Comparison of ENCODE assay signal across 10 cellular contexts in genomic region chr6:42103753-42104094, GRCh38. TPM values are rescaled to one million over a fixed set of nuclear protein-coding genes. Genes with fewer than 3 reads are reported as not detected.
DNase-seq lines count a peak whose midpoint lies in the region; ATAC-seq and TF ChIP-seq lines count a peak whose summit lies in the region.
"Had no signal": no experiment of that assay in that cellular context is flagged by ENCODE, and none has a peak within 500 bp of the region (broad histone marks: within the 10 kb centered on the region; RNA-seq: fewer than 3 reads in every experiment).

No MANE protein-coding gene starts in this region.

- H3K18ac ChIP-seq in IMR-90 (ENCODE audit: low read depth, low read length), result no peak overlapping the region

- TF ChIP-seq RAD21 in IMR-90 (IDR thresholded peaks at IDR 0.05; ENCODE audit: low read length), result no peak

- no peak overlapping the region for H2AK9ac ChIP-seq in IMR-90 (replicated peaks; ENCODE audit: low read depth, low read length, poor library complexity)

- no peak overlapping the region for H3K14ac ChIP-seq in IMR-90 (replicated peaks; ENCODE audit: low read depth, low read length)

- peaks cover 23% of the 10 kb centered on the region for H3K9me1 ChIP-seq in IMR-90 (ENCODE audit: insufficient read depth, low read length)

- no peak overlapping the region for H3K27ac ChIP-seq in DND-41 (ENCODE audit: low read length)
- no peak overlapping the region for H3K27ac ChIP-seq in IMR-90 (ENCODE audit: insufficient read depth, low read length)

- H3K36me3 ChIP-seq in DND-41 (ENCODE audit: insufficient read depth, low read length) (no peaks in the 10 kb centered on the region), IMR-90 (ENCODE audit: control insufficient read depth, insufficient read depth, low read length) (no peaks in the 10 kb centered on the region; the same call in 1 of the 2 replicates)
- H3K36me3 ChIP-seq: sigmoid colon had no signal

- H2AK5ac ChIP-seq in IMR-90 (ENCODE audit: low read depth, low read length), result peak overlapping the region; percentile 15; the same call in 1 of the 2 replicates

- H3K79me1 ChIP-seq in IMR-90 (ENCODE audit: low read depth in 1 of 2, low read length in 2 of 2), result 0 out of 4 replicates have a peak, but pooled peaks cover 0 to 4% of the 10 kb centered on the region in 2 experiments

- H3K4me2 ChIP-seq in DND-41 (ENCODE audit: insufficient read depth, low read length) (peak overlapping the region; percentile 59; the same call in 1 of the 2 replicates), IMR-90 (ENCODE audit: low read depth, low read length) (no peak overlapping the region)

- no peak overlapping the region for H2BK120ac ChIP-seq in IMR-90 (ENCODE audit: low read depth, low read length)

- H3K4me3 Mint-ChIP-seq in central memory CD8-positive, alpha-beta T cell, result peak overlapping the region; percentile 67
- H3K4me3 Mint-ChIP-seq in natural killer cell treated with Interleukin-12 subunit alpha and Interleukin-12 subunit beta and Interleukin-15 and Interleukin-18, amount 100 ng/mL, for 72 hours, result peak overlapping the region; percentile 78

- in situ Hi-C loops in IMR-90 (cut with MboI; ENCODE audit: low sequenced_read_pairs), result no loop called here

- TF ChIP-seq CTCF in DND-41 (IDR thresholded peaks at IDR 0.05; ENCODE audit: borderline replicate concordance, extremely low read depth, low read length, poor library complexity, severe bottlenecking), result no peak
- TF ChIP-seq CTCF in IMR-90 (conservative IDR thresholded peaks at IDR 0.05; ENCODE audit: low read depth, low read length), result no peak

- H4K20me1 ChIP-seq in DND-41 (ENCODE audit: insufficient read depth, low read length) (no peaks in the 10 kb centered on the region; the same call in 1 of the 2 replicates), IMR-90 (ENCODE audit: insufficient read depth, low read length) (no peaks in the 10 kb centered on the region)

- H3K4me1 Mint-ChIP-seq in central memory CD8-positive, alpha-beta T cell, result peaks cover 7% of the 10 kb centered on the region
- peaks cover 20 to 27% of the 10 kb centered on the region in 2 donors for H3K4me1 Mint-ChIP-seq in natural killer cell treated with Interleukin-12 subunit alpha and Interleukin-12 subunit beta and Interleukin-15 and Interleukin-18, amount 100 ng/mL, for 72 hours (ENCODE audit: low read depth in 2 of 2)

- CTCF ChIA-PET in IMR-90 (lab: Yijun Ruan, JAX), result no interaction called here

- H3K4ac ChIP-seq in IMR-90 (ENCODE audit: low read depth, low read length), result peak overlapping the region; percentile 34; the same call in 1 of the 2 replicates

- H3K9me3 ChIP-seq in DND-41 (ENCODE audit: insufficient read depth, low read length, severe bottlenecking) (no peaks in the 10 kb centered on the region), IMR-90 (ENCODE audit: control insufficient read depth, insufficient read depth, low read length) (no peaks in the 10 kb centered on the region)
- H3K9me3 ChIP-seq: sigmoid colon had no signal

- DNase-seq in DND-41 (no peak), IMR-90 (no peak), H4 (ENCODE audit: low spot score) (no peak)
- no peak for DNase-seq in central memory CD8-positive, alpha-beta T cell (ENCODE audit: low spot score in 2 of 2)
- DNase-seq in natural killer cell treated with Interleukin-12 subunit alpha and Interleukin-12 subunit beta and Interleukin-15 and Interleukin-18, amount 100 ng/mL, for 72 hours (ENCODE audit: low spot score), result no peak
- DNase-seq in stimulated activated CD4-positive, alpha-beta T cell treated with anti-CD3 and anti-CD28 coated beads, Interleukin-15, amount 100 ng/mL, for 24 hours, result no peak

- no peak overlapping the region for H2BK15ac ChIP-seq in IMR-90 (ENCODE audit: low read depth, low read length)

- WGBS in IMR-90 (ENCODE audit: extremely low coverage in 2 of 2, insufficient read length in 1 of 2), 2 experiments, result 93% methylated on average over 9 of the region's 12 CpGs; no CpG with 5 or more reads in 1 of the 2 experiments

- H4K8ac ChIP-seq in IMR-90 (ENCODE audit: low read depth in 2 of 2, low read length in 2 of 2), result no peak overlapping the region

- no peak overlapping the region for H3K56ac ChIP-seq in IMR-90 (ENCODE audit: extremely low read depth, insufficient read depth, low read length)

- H2AFZ ChIP-seq in DND-41 (ENCODE audit: low read depth, low read length), result peak overlapping the region; percentile 76
- peak overlapping the region; percentile 56 for H2AFZ ChIP-seq in IMR-90 (replicated peaks; ENCODE audit: low read length, poor library complexity)

- H4K91ac ChIP-seq in IMR-90 (ENCODE audit: insufficient read depth, low read depth, low read length), result no peak overlapping the region

- ATAC-seq in DND-41 (ENCODE audit: insufficient read depth, low read depth), result peak; percentile 13; the same call in 1 of the 3 replicates
- no peak for ATAC-seq in IMR-90 (ENCODE audit: low read depth)
- ATAC-seq in central memory CD8-positive, alpha-beta T cell (replicated peaks; ENCODE audit: extremely low read depth, poor library complexity, severe bottlenecking), result no peak
- peak in 1 of 2 donors; percentile 0 for ATAC-seq in natural killer cell treated with Interleukin-12 subunit alpha and Interleukin-12 subunit beta and Interleukin-15 and Interleukin-18, amount 100 ng/mL, for 72 hours
- no peak for ATAC-seq in GM21528 (IDR thresholded peaks at IDR 0.05; ENCODE audit: low FRiP score, unreplicated experiment)
- ATAC-seq in GM19463 (IDR thresholded peaks at IDR 0.05; ENCODE audit: unreplicated experiment), result no peak

- H3K27ac Mint-ChIP-seq in central memory CD8-positive, alpha-beta T cell (ENCODE audit: low read depth), result no peak overlapping the region
- H3K27ac Mint-ChIP-seq in natural killer cell treated with Interleukin-12 subunit alpha and Interleukin-12 subunit beta and Interleukin-15 and Interleukin-18, amount 100 ng/mL, for 72 hours, result peak overlapping the region; percentile 73 to 80

- BruUV-seq in IMR-90 (replicated peaks; lab: Mats Ljungman, UMichigan), result no TSS peak

- H3K27me3 ChIP-seq in DND-41 (ENCODE audit: insufficient read depth, low read length, poor library complexity) (no peaks in the 10 kb centered on the region), IMR-90 (ENCODE audit: control insufficient read depth, insufficient read depth, low read length) (no peaks in the 10 kb centered on the region)

- H3K9me3 Mint-ChIP-seq in central memory CD8-positive, alpha-beta T cell, result no peaks in the 10 kb centered on the region
- H3K9me3 Mint-ChIP-seq in natural killer cell treated with Interleukin-12 subunit alpha and Interleukin-12 subunit beta and Interleukin-15 and Interleukin-18, amount 100 ng/mL, for 72 hours, result no peaks in the 10 kb centered on the region

- TF ChIP-seq POLR2A in IMR-90 (IDR thresholded peaks at IDR 0.05; ENCODE audit: low read depth, low read length), result no peak

- dilution Hi-C loops in IMR-90 (cut with HindIII; ENCODE audit: low sequenced_read_pairs, unreplicated experiment), result no loop called here

- intact Hi-C loops in IMR-90 (cut with micrococcal nuclease), result no loop called here

- no peak overlapping the region for H2BK5ac ChIP-seq in IMR-90 (ENCODE audit: low read depth, low read length, poor library complexity, severe bottlenecking)

- no peak overlapping the region for H3K23ac ChIP-seq in IMR-90 (ENCODE audit: low read depth, low read length)

- peak overlapping the region in 1 of 2 experiments; percentile 49; a peak in 1 of 4 replicates for H3K4me3 ChIP-seq in DND-41 (ENCODE audit: low read depth in 1 of 2, low read length in 2 of 2)
- H3K4me3 ChIP-seq in IMR-90 (ENCODE audit: insufficient read depth, low read depth, low read length), result no peak overlapping the region

- no peaks in the 10 kb centered on the region for H3K79me2 ChIP-seq in DND-41 (ENCODE audit: insufficient read depth, low read length)

- no peak overlapping the region for H4K5ac ChIP-seq in IMR-90 (ENCODE audit: low read depth, low read length)

- POLR2A ChIA-PET in IMR-90 (lab: Charles Lee; ENCODE audit: unreplicated experiment), result no interaction called here

- H3K9ac ChIP-seq in DND-41 (ENCODE audit: low read depth, low read length) (peak overlapping the region; percentile 54), IMR-90 (ENCODE audit: low read depth, low read length) (no peak overlapping the region)

- H2BK20ac ChIP-seq in IMR-90 (ENCODE audit: low read depth, low read length), result no peak overlapping the region

- peaks cover 2% of the 10 kb centered on the region for H3K27me3 Mint-ChIP-seq in central memory CD8-positive, alpha-beta T cell
- H3K27me3 Mint-ChIP-seq in natural killer cell treated with Interleukin-12 subunit alpha and Interleukin-12 subunit beta and Interleukin-15 and Interleukin-18, amount 100 ng/mL, for 72 hours, result no peaks in the 10 kb centered on the region

- H3K4me1 ChIP-seq in DND-41 (ENCODE audit: insufficient read depth, low read length) (peaks cover 12% of the 10 kb centered on the region), IMR-90 (ENCODE audit: control insufficient read depth, insufficient read depth, low read length) (peaks cover 18% of the 10 kb centered on the region)

- H3K36me3 Mint-ChIP-seq in central memory CD8-positive, alpha-beta T cell (ENCODE audit: insufficient read depth), result peaks cover 2% of the 10 kb centered on the region
- no peaks in the 10 kb centered on the region for H3K36me3 Mint-ChIP-seq in natural killer cell treated with Interleukin-12 subunit alpha and Interleukin-12 subunit beta and Interleukin-15 and Interleukin-18, amount 100 ng/mL, for 72 hours

TF ChIP-seq in IMR-90, 13 proteins besides CTCF, POLR2A, EP300 and RAD21 (continues in another document):
- TF ChIP-seq BHLHE40 (IDR thresholded peaks at IDR 0.05; ENCODE audit: low read depth, low read length) (no peak), SMC3 (IDR thresholded peaks at IDR 0.05; ENCODE audit: low read depth, low read length) (no peak), NFE2L2 (IDR thresholded peaks at IDR 0.05; ENCODE audit: low read depth, low read length) (no peak)

RNA-seq across cellular contexts. Expression of gene C6orf132, which starts 38.7 kb away (rescaled TPM):
- 0.72 and 1.1 TPM in 2 replicates for total RNA-seq in IMR-90 (2012; rRNA removed)
- polyA plus RNA-seq in IMR-90 (2012; rRNA removed), result 1.7 and 1.8 TPM in 2 replicates
- 1.6 and 1.7 TPM in 2 replicates for polyA plus RNA-seq in IMR-90 (2012; cell fraction: cytosol; rRNA removed)
- polyA plus RNA-seq in IMR-90 (2012; cell fraction: nucleus; rRNA removed; ENCODE audit: low replicate concordance), result 3.0 and 3.3 TPM in 2 replicates
- total RNA-seq in natural killer cell treated with Interleukin-12 subunit alpha and Interleukin-12 subunit beta and Interleukin-15 and Interleukin-18, amount 100 ng/mL, for 72 hours, result under 1 TPM; 0.17 to 0.42 TPM
- total RNA-seq in H4 (2014; rRNA removed; shearing (Covaris generic)), result not detected in 2 replicates
- total RNA-seq: cerebellum had no signal

RNA-seq across cellular contexts. Expression of gene TAF8, which starts 53.4 kb away (rescaled TPM):
- total RNA-seq in IMR-90 (2012; rRNA removed), result 19.7 and 22.8 TPM in 2 replicates
- 14.3 and 21.0 TPM in 2 replicates for polyA plus RNA-seq in IMR-90 (2012; rRNA removed)
- polyA plus RNA-seq in IMR-90 (2012; cell fraction: cytosol; rRNA removed), result 10.0 and 13.9 TPM in 2 replicates
- polyA plus RNA-seq in IMR-90 (2012; cell fraction: nucleus; rRNA removed; ENCODE audit: low replicate concordance), result 15.2 and 21.3 TPM in 2 replicates
- 10 to 100 TPM; 38.7 to 44.1 TPM for total RNA-seq in natural killer cell treated with Interleukin-12 subunit alpha and Interleukin-12 subunit beta and Interleukin-15 and Interleukin-18, amount 100 ng/mL, for 72 hours
- total RNA-seq in H4 (2014; rRNA removed; shearing (Covaris generic)), result 27.8 and 30.4 TPM in 2 replicates
